ENCODE assay signal across 28 cellular contexts in the genomic region with DNA sequence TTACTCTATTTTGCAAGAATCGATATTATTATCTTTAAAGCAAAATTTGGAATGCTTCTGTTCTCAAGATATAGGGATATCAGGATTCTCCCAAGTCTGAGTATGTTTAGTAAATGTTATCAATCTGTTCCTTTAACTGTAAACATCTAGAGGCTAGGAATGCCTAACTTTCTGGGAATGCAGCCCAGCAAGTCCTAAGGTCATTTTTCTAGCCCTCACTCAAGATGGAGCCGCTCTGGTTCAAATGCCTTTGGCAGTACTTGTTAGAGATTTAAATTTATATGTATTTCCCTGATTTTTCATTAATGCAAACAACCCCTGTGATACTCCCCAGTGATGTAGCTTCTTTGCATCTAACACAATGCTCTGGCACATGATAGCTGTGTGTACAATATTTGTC.
"Had no signal": no experiment of that assay in that cellular context is flagged by ENCODE, and none has a peak within 500 bp of the region (broad histone marks: within the 10 kb centered on the region; RNA-seq: fewer than 3 reads in every experiment).

No MANE protein-coding gene starts in this region.

- H3K4me1 ChIP-seq: heart right ventricle, pancreas, right lobe of liver, transverse colon, vagina had no signal

- DNase-seq: dermis blood vessel endothelial cell; effector memory CD4-positive, alpha-beta T cell; foreskin melanocyte; glutamatergic neuron; heart right ventricle; hippocampal formation; kidney glomerular epithelial cell; left colon; left ventricle myocardium superior; midbrain; natural killer cell; pancreas; right lobe of liver; small intestine; stimulated activated CD4-positive, alpha-beta T cell treated with anti-CD3 and anti-CD28 coated beads, Interleukin-15, amount 100 ng/mL, for 24 hours; stimulated activated CD4-positive, alpha-beta T cell treated with anti-CD3 and anti-CD28 coated beads, Interleukin-2, amount 100 ng/mL, for 48 hours; stimulated activated naive B cell treated with anti-CD40 and anti-IgM and Interleukin-4, amounts not matched to agents 10 μg/mL and 1 μg/mL and 100 μg/mL, for 72 hours; transverse colon had no signal

- H3K36me3 Mint-ChIP-seq: memory B cell; natural killer cell; stimulated activated naive B cell treated with anti-CD40 and anti-IgM and Interleukin-4, amounts not matched to agents 10 μg/mL and 1 μg/mL and 100 μg/mL, for 72 hours had no signal

- H3K36me3 ChIP-seq: esophagus muscularis mucosa, heart right ventricle, neutrophil, pancreas, right lobe of liver, thoracic aorta, transverse colon, vagina had no signal

- H3K4me1 Mint-ChIP-seq: memory B cell; natural killer cell; neural crest cell; stimulated activated naive B cell treated with anti-CD40 and anti-IgM and Interleukin-4, amounts not matched to agents 10 μg/mL and 1 μg/mL and 100 μg/mL, for 72 hours had no signal

- H3K27me3 Mint-ChIP-seq: progenitor cell of endocrine pancreas; stimulated activated naive CD8-positive, alpha-beta T cell treated with anti-CD3 and anti-CD28 coated beads, Interleukin-15, Interleukin-2, amounts not matched to agents 100 ng/mL and 50 ng/mL, for 24 hours had no signal

- H3K27ac Mint-ChIP-seq: memory B cell; natural killer cell; progenitor cell of endocrine pancreas; stimulated activated naive B cell treated with anti-CD40 and anti-IgM and Interleukin-4, amounts not matched to agents 10 μg/mL and 1 μg/mL and 100 μg/mL, for 72 hours; stimulated activated naive CD8-positive, alpha-beta T cell treated with anti-CD3 and anti-CD28 coated beads, Interleukin-15, Interleukin-2, amounts not matched to agents 100 ng/mL and 50 ng/mL, for 24 hours had no signal

- H3K4me3 Mint-ChIP-seq: memory B cell; natural killer cell; neural crest cell; stimulated activated naive B cell treated with anti-CD40 and anti-IgM and Interleukin-4, amounts not matched to agents 10 μg/mL and 1 μg/mL and 100 μg/mL, for 72 hours; stimulated activated naive CD8-positive, alpha-beta T cell treated with anti-CD3 and anti-CD28 coated beads, Interleukin-15, Interleukin-2, amounts not matched to agents 100 ng/mL and 50 ng/mL, for 24 hours had no signal

- H3K9me3 ChIP-seq: neutrophil, pancreas, right lobe of liver, thoracic aorta, vagina had no signal

- H3K4me3 ChIP-seq: coronary artery, esophagus muscularis mucosa, heart right ventricle, lung, pancreas, right lobe of liver, thoracic aorta, transverse colon, vagina had no signal

- H3K27me3 ChIP-seq: esophagus muscularis mucosa, heart right ventricle, neutrophil, pancreas, right lobe of liver, transverse colon, vagina had no signal

- H3K27ac ChIP-seq: coronary artery, esophagus muscularis mucosa, heart right ventricle, neutrophil, pancreas, right lobe of liver, thoracic aorta, transverse colon, vagina had no signal
